8 cellular contexts compared by ENCODE assay signal in genomic region chr1:175072131-175072941, GRCh38. TPM values are rescaled to one million over a fixed set of nuclear protein-coding genes. Genes with fewer than 3 reads are reported as not detected.
DNase-seq lines count a peak whose midpoint lies in the region; ATAC-seq and TF ChIP-seq lines count a peak whose summit lies in the region.

No MANE protein-coding gene starts in this region.

- intact Hi-C loops in uterus (cut with DNase I; ENCODE audit: low total_unique reads) = no loop called here

- no peaks in the 10 kb centered on the region for H3K4me1 ChIP-seq in uterus

- H3K4me3 ChIP-seq in cardiac fibroblast (replicated peaks in 1 of 2; ENCODE audit: low read depth in 2 of 2, low read length in 2 of 2) (no peak overlapping the region), uterus (peak overlapping the region in 1 of 2 donors; percentile 7)

- no peak for TF ChIP-seq POLR2A in uterus (IDR thresholded peaks at IDR 0.05)

- H3K27me3 ChIP-seq in uterus = no peaks in the 10 kb centered on the region

- peak; percentile 69 for ATAC-seq in HG02642 (IDR thresholded peaks at IDR 0.05; ENCODE audit: poor library complexity, unreplicated experiment)

- H3K27ac ChIP-seq in uterus = peak overlapping the region in 1 of 2 donors; percentile 47

- H3K9me3 ChIP-seq in uterus = no peaks in the 10 kb centered on the region

- DNase-seq in NCI-H1092 (lab: John Stamatoyannopoulos, UW) (peak; percentile 13), NCI-H1092 treated with DMSO at 0.1 percent for 48 hours (lab: John Stamatoyannopoulos, UW) (no peak), NOMO-1 (lab: John Stamatoyannopoulos, UW; ENCODE audit: unreplicated experiment in 2 of 2) (peak; percentile 53 to 75), cardiac fibroblast (ENCODE audit: low read depth in 2 of 2) (peak; percentile 38 to 59), middle frontal gyrus (ENCODE audit: extremely low spot score, low spot score) (peak; percentile 42), uterus (peak; percentile 58 to 62), 8988T (no peak)

- no peaks in the 10 kb centered on the region for H3K36me3 ChIP-seq in uterus

- TF ChIP-seq CTCF in cardiac fibroblast (IDR thresholded peaks at IDR 0.05; ENCODE audit: low read depth, low read length) (no peak), uterus (IDR thresholded peaks at IDR 0.05) (no peak)

RNA-seq across cellular contexts. Expression of gene TNN, which starts 4.7 kb away (rescaled TPM):
- 1 to 10 TPM in 1 of 4 donors, not detected in 3; 5.9 TPM for total RNA-seq in uterus

RNA-seq across cellular contexts. Expression of gene MRPS14, which starts 49.1 kb away (rescaled TPM):
- 10 to 100 TPM in 3 of 4 donors, 1 to 10 TPM in 1; 6.4 to 50.3 (median 35.3) TPM for total RNA-seq in uterus

Comparison
In these comparisons a context has a peak if more than half of its experiments do, and no peak if none do; other contexts are left out.
1. DNase-seq: peak in NCI-H1092 (single experiment), NOMO-1 (2 of 2), cardiac fibroblast (2 of 2), middle frontal gyrus (single experiment) and uterus (2 of 2); none in NCI-H1092 treated with DMSO at 0.1 percent for 48 hours (single experiment) and 8988T (single experiment).